In the genomic region with DNA sequence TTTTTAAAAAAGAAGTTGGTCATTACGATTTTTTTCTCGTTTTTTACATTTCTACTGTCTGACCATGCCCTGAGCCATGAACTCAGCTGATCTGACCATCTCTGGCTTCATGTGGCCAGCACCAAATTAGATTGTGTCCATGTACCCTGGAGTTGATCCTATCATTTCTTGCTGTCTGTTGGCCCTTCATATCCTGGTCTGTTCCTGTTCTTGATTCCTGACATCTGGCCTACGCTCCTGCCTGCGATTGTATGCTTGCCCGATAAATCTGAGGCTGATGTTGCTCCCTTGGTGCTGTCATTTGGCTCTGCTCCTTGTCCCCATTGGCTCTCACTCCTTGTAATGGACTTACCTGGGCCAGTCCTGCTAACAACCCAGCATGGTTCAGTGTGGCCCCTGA, we compare ENCODE assay signal across 23 cellular contexts.
"Had no signal": no experiment of that assay in that cellular context is flagged by ENCODE, and none has a peak within 500 bp of the region (broad histone marks: within the 10 kb centered on the region; RNA-seq: fewer than 3 reads in every experiment).

No MANE protein-coding gene starts in this region.

- H3K4me3 ChIP-seq: heart left ventricle, left lung, tibial nerve, uterus had no signal

- H3K4me1 ChIP-seq: left lung, uterus had no signal

- ATAC-seq: effector memory CD8-positive, alpha-beta T cell; left lung; natural killer cell had no signal

- H3K9me3 ChIP-seq: heart left ventricle, left lung, neutrophil, tibial nerve, uterus had no signal

- DNase-seq: activated CD4-positive, CD25-positive, alpha-beta regulatory T cell treated with anti-CD3 and anti-CD28 coated beads, Interleukin-2, amount 50 U/mL, for 72 hours; activated CD8-positive, alpha-beta memory T cell treated with anti-CD3 and anti-CD28 coated beads for 24 hours; activated CD8-positive, alpha-beta memory T cell treated with anti-CD3 and anti-CD28 coated beads, Interleukin-2, amount 50 U/mL, for 48 hours; activated effector memory CD4-positive, alpha-beta T cell treated with Interleukin-2 at 50 U/mL for 16 hours; activated naive CD4-positive, alpha-beta T cell treated with anti-CD3 and anti-CD28 coated beads, Interleukin-2, amount 50 U/mL, for 16 hours; activated T-cell treated with anti-CD3 and anti-CD28 coated beads, Interleukin-2, amount 50 U/mL, for 48 hours; effector memory CD8-positive, alpha-beta T cell; foreskin melanocyte; heart left ventricle; kidney; left lung; mesendoderm; natural killer cell; stimulated activated CD4-positive, alpha-beta T cell treated with anti-CD3 and anti-CD28 coated beads, Interleukin-12 subunit alpha, Interleukin-12 subunit beta, amount 100 ng/mL, for 4 hours; stimulated activated CD4-positive, alpha-beta T cell treated with anti-CD3 and anti-CD28 coated beads, Interleukin-1b, Interleukin-23, amount 100 ng/mL, for 48 hours; stimulated activated naive CD4-positive, alpha-beta T cell treated with Interleukin-2 at 50 U/mL for 16 hours; substantia nigra; SW 1271; T-helper 2 cell; uterus had no signal

- H3K36me3 ChIP-seq: heart left ventricle, left lung, neutrophil, tibial nerve, uterus had no signal

- H3K27me3 ChIP-seq: heart left ventricle, left lung, neutrophil, tibial nerve, uterus had no signal

- H3K27ac ChIP-seq: left lung, neutrophil, tibial nerve, uterus, VCaP had no signal
